ENCODE assay signal across 27 cellular contexts in genomic region chr4:8250637-8251036, GRCh38. TPM values are rescaled to one million over a fixed set of nuclear protein-coding genes. Genes with fewer than 3 reads are reported as not detected.
"Had no signal": no experiment of that assay in that cellular context is flagged by ENCODE, and none has a peak within 500 bp of the region (broad histone marks: within the 10 kb centered on the region; RNA-seq: fewer than 3 reads in every experiment).

No MANE protein-coding gene starts in this region.

- DNase-seq: glutamatergic neuron; heart left ventricle; hypothalamus; immature natural killer cell; left ventricle myocardium inferior; mesendoderm; midbrain; mucosa of descending colon; naive thymus-derived CD4-positive, alpha-beta T cell; nucleus accumbens; right lobe of liver; stimulated activated CD4-positive, alpha-beta T cell treated with anti-CD3 and anti-CD28 coated beads, Interleukin-1b, Interleukin-23, amount 100 ng/mL, for 48 hours; stimulated activated CD4-positive, alpha-beta T cell treated with anti-CD3 and anti-CD28 coated beads, Interleukin-2, amount 100 ng/mL, for 48 hours; stimulated activated CD4-positive, alpha-beta T cell treated with anti-CD3 and anti-CD28 coated beads, Interleukin-4, amount 100 ng/mL, for 4 hours; stimulated activated CD8-positive, alpha-beta memory T cell treated with anti-CD3 and anti-CD28 coated beads, Interleukin-4, amount 100 ng/mL, for 48 hours; stimulated activated naive B cell treated with anti-CD40 and anti-IgM and Interleukin-4, amounts not matched to agents 10 μg/mL and 1 μg/mL and 100 μg/mL, for 72 hours; testis; thyroid gland; uterus had no signal

- ATAC-seq: heart left ventricle; mucosa of descending colon; natural killer cell treated with Interleukin-12 subunit alpha and Interleukin-12 subunit beta and Interleukin-15 and Interleukin-18, amount 100 ng/mL, for 72 hours; psoas muscle; stimulated activated naive B cell treated with anti-CD40 and anti-IgM and Interleukin-4, amounts not matched to agents 10 μg/mL and 1 μg/mL and 100 μg/mL, for 72 hours had no signal

- H2AFZ ChIP-seq: parathyroid adenoma had no signal

- H3K27me3 ChIP-seq: heart left ventricle, right lobe of liver, testis, thyroid gland, uterus had no signal

- H3K4me2 ChIP-seq: smooth muscle cell had no signal

- H3K9ac ChIP-seq: parathyroid adenoma had no signal

- H3K79me2 ChIP-seq: parathyroid adenoma had no signal

- H3K4me3 ChIP-seq: heart left ventricle, left ventricle myocardium inferior, lung, mucosa of descending colon, psoas muscle, right lobe of liver, smooth muscle cell, testis, thyroid gland, uterus had no signal

- H3K9me3 ChIP-seq: heart left ventricle, left ventricle myocardium inferior, mucosa of descending colon, psoas muscle, right lobe of liver, testis, thyroid gland, uterus had no signal

- H3K27ac ChIP-seq: heart left ventricle, left ventricle myocardium inferior, parathyroid adenoma, psoas muscle, right lobe of liver, testis, thyroid gland, uterus had no signal

- H3K4me1 ChIP-seq: parathyroid adenoma, psoas muscle, testis, uterus had no signal

- FAIRE-seq: islet of Langerhans, kidney had no signal

- H3K36me3 ChIP-seq: heart left ventricle, left ventricle myocardium inferior, right lobe of liver, thyroid gland, uterus had no signal

RNA-seq across cellular contexts. Expression of gene HTRA3, which starts 18.9 kb away (rescaled TPM):
- total RNA-seq: naive thymus-derived CD4-positive, alpha-beta T cell; natural killer cell treated with Interleukin-12 subunit alpha and Interleukin-12 subunit beta and Interleukin-15 and Interleukin-18, amount 100 ng/mL, for 72 hours had no signal
- polyA plus RNA-seq: immature natural killer cell; naive thymus-derived CD4-positive, alpha-beta T cell; neural cell had no signal

RNA-seq across cellular contexts. Expression of gene SH3TC1, which starts 51.5 kb away (rescaled TPM):
- polyA plus RNA-seq: neural cell had no signal
